9 cellular contexts compared by ENCODE assay signal in genomic region chr15:75695206-75695605, GRCh38. TPM values are rescaled to one million over a fixed set of nuclear protein-coding genes. Genes with fewer than 3 reads are reported as not detected.
DNase-seq lines count a peak whose midpoint lies in the region; ATAC-seq and TF ChIP-seq lines count a peak whose summit lies in the region.
"Had no signal": no experiment of that assay in that cellular context is flagged by ENCODE, and none has a peak within 500 bp of the region (broad histone marks: within the 10 kb centered on the region; RNA-seq: fewer than 3 reads in every experiment).

No MANE protein-coding gene starts in this region.

- peaks cover 0 to 25% (median 9%) of the 10 kb centered on the region in 4 donors for H3K36me3 ChIP-seq in stomach

- TF ChIP-seq POLR2A in stomach (IDR thresholded peaks at IDR 0.05), result no peak

- no peak overlapping the region for H3K4me3 ChIP-seq in stomach
- H3K4me3 ChIP-seq: A549 had no signal

- no peaks in the 10 kb centered on the region for H3K36me3 Mint-ChIP-seq in glutamatergic neuron (ENCODE audit: unreplicated experiment)

- peak overlapping the region; percentile 93 for H3K27ac Mint-ChIP-seq in glutamatergic neuron (ENCODE audit: unreplicated experiment)

- H3K4me1 ChIP-seq in stomach, result peaks cover 30 to 71% (median 51%) of the 10 kb centered on the region in 4 donors

- WGBS in stomach, 5 donors, result 43 to 67% (median 65%) methylated on average over 5 to 6 of the region's 6 CpGs

- TF ChIP-seq CTCF in glutamatergic neuron (IDR thresholded peaks at IDR 0.05; ENCODE audit: partially characterized antibody, unreplicated experiment) (no peak), stomach (IDR thresholded peaks at IDR 0.05) (no peak)

- peaks cover 16% of the 10 kb centered on the region for H3K27me3 Mint-ChIP-seq in glutamatergic neuron (ENCODE audit: unreplicated experiment)

- no peak for ATAC-seq in HG03097 (IDR thresholded peaks at IDR 0.05; ENCODE audit: low FRiP score, unreplicated experiment)

- DNase-seq in NCI-H82 (lab: John Stamatoyannopoulos, UW), result peak; percentile 27
- no peak for DNase-seq in NCI-H82 treated with DMSO at 0.1 percent for 48 hours (lab: John Stamatoyannopoulos, UW; ENCODE audit: unreplicated experiment)
- peak; percentile 32 for DNase-seq in RPMI7951 (ENCODE audit: low read depth)
- no peak for DNase-seq in glutamatergic neuron
- no peak for DNase-seq in stomach
- no peak for DNase-seq in NCI-H774 (lab: John Stamatoyannopoulos, UW)
- no peak for DNase-seq in activated T-cell treated with anti-CD3 and anti-CD28 coated beads for 4 hours

- intact Hi-C loops in stomach (cut with DNase I; ENCODE audit: low total_unique reads), result no loop called here

- H3K4me1 Mint-ChIP-seq in glutamatergic neuron (ENCODE audit: low read depth, unreplicated experiment), result peaks cover 28% of the 10 kb centered on the region

- peaks cover 0 to 3% (median 0%) of the 10 kb centered on the region in 3 donors for H3K27me3 ChIP-seq in stomach

- no peak for TF ChIP-seq EP300 in stomach (IDR thresholded peaks at IDR 0.05)

- H3K4me3 Mint-ChIP-seq in glutamatergic neuron (ENCODE audit: unreplicated experiment), result no peak overlapping the region

- peak overlapping the region in 4 of 5 donors; percentile 78 to 94 (median 82) for H3K27ac ChIP-seq in stomach

- H3K9me3 Mint-ChIP-seq in glutamatergic neuron (ENCODE audit: unreplicated experiment), result peaks cover 12% of the 10 kb centered on the region

- H3K9me3 ChIP-seq in stomach, result no peaks in the 10 kb centered on the region
- H3K9me3 ChIP-seq: A549 had no signal

RNA-seq across cellular contexts. Expression of gene CSPG4, which starts 17.4 kb away (rescaled TPM):
- 31.4 and 52.5 TPM in 2 replicates for total RNA-seq in RPMI7951 (2014; rRNA removed; shearing (Covaris generic))
- total RNA-seq in glutamatergic neuron (ENCODE audit: unreplicated experiment) (1.1 TPM), stomach (10 to 100 TPM; 15.1 to 44.6 (median 28.1) TPM)
- polyA plus RNA-seq in stomach, result 10 to 100 TPM in 1 of 3 donors, 1 to 10 TPM in 2; 1.8 to 15.5 (median 3.1) TPM

RNA-seq across cellular contexts. Expression of gene SNX33, which starts 47.5 kb away (rescaled TPM):
- 7.1 and 8.1 TPM in 2 replicates for total RNA-seq in RPMI7951 (2014; rRNA removed; shearing (Covaris generic))
- total RNA-seq in glutamatergic neuron (ENCODE audit: unreplicated experiment), result 21.2 TPM
- total RNA-seq in stomach, result 10 to 100 TPM; 12.5 to 36.8 (median 23.9) TPM
- polyA plus RNA-seq in stomach, result 10 to 100 TPM; 11.0 to 15.6 (median 11.6) TPM

RNA-seq across cellular contexts. Expression of gene IMP3, which starts 55.2 kb away (rescaled TPM):
- 127 and 153 TPM in 2 replicates for total RNA-seq in RPMI7951 (2014; rRNA removed; shearing (Covaris generic))
- total RNA-seq in glutamatergic neuron (ENCODE audit: unreplicated experiment) (33.6 TPM), stomach (100 to 1,000 TPM in 2 of 5 donors, 10 to 100 TPM in 2, 1 to 10 TPM in 1; 3.5 to 137 (median 39.8) TPM)
- polyA plus RNA-seq in stomach, result 10 to 100 TPM; 67.4 to 98.7 (median 80.7) TPM

Comparison
In these comparisons a context has a peak if more than half of its experiments do, and no peak if none do; other contexts are left out.
1. DNase-seq: peak in NCI-H82 (single experiment) and RPMI7951 (single experiment); none in NCI-H82 treated with DMSO at 0.1 percent for 48 hours (single experiment), glutamatergic neuron (single experiment), stomach (single experiment), NCI-H774 (single experiment) and activated T-cell treated with anti-CD3 and anti-CD28 coated beads for 4 hours (single experiment).